ENCODE assay signal across 14 cellular contexts in genomic region chr5:98474211-98474610, GRCh38.
DNase-seq lines count a peak whose midpoint lies in the region; ATAC-seq, FAIRE-seq and TF ChIP-seq lines count a peak whose summit lies in the region.
"Had no signal": no experiment of that assay in that cellular context is flagged by ENCODE, and none has a peak within 500 bp of the region (broad histone marks: within the 10 kb centered on the region; RNA-seq: fewer than 3 reads in every experiment).

No MANE protein-coding gene starts in this region.

- no TSS peak for BruUV-seq in IMR-90 (replicated peaks; lab: Mats Ljungman, UMichigan)

- 0 out of 2 replicates have a peak overlapping the region, but pooled peaks have one; percentile 17 for H4K5ac ChIP-seq in IMR-90 (ENCODE audit: low read depth, low read length)

- no peak overlapping the region for H3K9ac ChIP-seq in IMR-90 (ENCODE audit: low read depth, low read length)
- H3K9ac ChIP-seq: BLaER1 treated with 17β-estradiol and CSF1 and Interleukin-3, amounts not matched to agents 10 nM and 100 nM had no signal

- dilution Hi-C loops in IMR-90 (cut with HindIII; ENCODE audit: low sequenced_read_pairs, unreplicated experiment) = no loop called here

- no peaks in the 10 kb centered on the region for H4K20me1 ChIP-seq in IMR-90 (ENCODE audit: insufficient read depth, low read length)
- H4K20me1 ChIP-seq: BLaER1 treated with 17β-estradiol and CSF1 and Interleukin-3, amounts not matched to agents 10 nM and 100 nM had no signal

- H3K36me3 ChIP-seq in IMR-90 (ENCODE audit: control insufficient read depth, insufficient read depth, low read length) (no peaks in the 10 kb centered on the region), pancreas (no peaks in the 10 kb centered on the region), urinary bladder (ENCODE audit: insufficient read depth) (no peaks in the 10 kb centered on the region), tibial artery (no peaks in the 10 kb centered on the region)
- H3K36me3 ChIP-seq: BLaER1 treated with 17β-estradiol and CSF1 and Interleukin-3, amounts not matched to agents 10 nM and 100 nM; HAP-1 had no signal

- H3K4me3 ChIP-seq in IMR-90 (ENCODE audit: insufficient read depth, low read depth, low read length) (no peak overlapping the region), pancreas (no peak overlapping the region), urinary bladder (ENCODE audit: low read depth, low read length) (no peak overlapping the region), tibial artery (no peak overlapping the region)
- H3K4me3 ChIP-seq: BLaER1 treated with 17β-estradiol and CSF1 and Interleukin-3, amounts not matched to agents 10 nM and 100 nM; HAP-1 had no signal

- H3K27ac ChIP-seq in IMR-90 (ENCODE audit: insufficient read depth, low read length) (no peak overlapping the region), pancreas (no peak overlapping the region), urinary bladder (ENCODE audit: low read depth) (peak overlapping the region; percentile 23), tibial artery (no peak overlapping the region)
- H3K27ac ChIP-seq: BLaER1 treated with 17β-estradiol and CSF1 and Interleukin-3, amounts not matched to agents 10 nM and 100 nM; HL-60 had no signal

- H2AFZ ChIP-seq in IMR-90 (replicated peaks; ENCODE audit: low read length, poor library complexity) = no peak overlapping the region

- H2BK15ac ChIP-seq in IMR-90 (ENCODE audit: low read depth, low read length) = no peak overlapping the region

- DNase-seq in IMR-90 (no peak), left colon (no peak), pancreas (no peak), NCI-H524 treated with DMSO at 0.1 percent for 48 hours (lab: John Stamatoyannopoulos, UW) (no peak), tibial artery (no peak)
- DNase-seq: Calu3; CD8-positive, alpha-beta T cell; DMS79 treated with DMSO at 0.1 percent for 48 hours; GF-D8 had no signal

- H2BK120ac ChIP-seq in IMR-90 (ENCODE audit: low read depth, low read length) = no peak overlapping the region

- intact Hi-C loops in IMR-90 (cut with micrococcal nuclease) = no loop called here
- intact Hi-C loops in left colon (cut with DNase I, micrococcal nuclease) = loop anchor here in 1 of 2 donors (10.0 kb wide), 1 partner anchor 291 kb away; no protein-coding TSS in a partner anchor
- intact Hi-C loops in pancreas (cut with DNase I) = no loop called here
- intact Hi-C loops in tibial artery (cut with DNase I; ENCODE audit: low total_unique reads) = no loop called here

- CTCF ChIA-PET in IMR-90 (lab: Yijun Ruan, JAX) = interaction anchor here (1.6 kb wide), 1 partner anchor 295 kb away, joined by 6 read pairs; no protein-coding TSS in a partner anchor

- H3K9me1 ChIP-seq in IMR-90 (ENCODE audit: insufficient read depth, low read length) = no peaks in the 10 kb centered on the region

- H3K56ac ChIP-seq in IMR-90 (ENCODE audit: extremely low read depth, insufficient read depth, low read length) = no peak overlapping the region

- no peak for TF ChIP-seq RAD21 in IMR-90 (IDR thresholded peaks at IDR 0.05; ENCODE audit: low read length)

- in situ Hi-C loops in IMR-90 (cut with MboI; ENCODE audit: low sequenced_read_pairs) = no loop called here

- no peaks in the 10 kb centered on the region for H3K79me1 ChIP-seq in IMR-90 (ENCODE audit: low read depth in 1 of 2, low read length in 2 of 2)

- H3K4me2 ChIP-seq in IMR-90 (ENCODE audit: low read depth, low read length) = no peak overlapping the region
- H3K4me2 ChIP-seq: BLaER1 treated with 17β-estradiol and CSF1 and Interleukin-3, amounts not matched to agents 10 nM and 100 nM had no signal

- no peaks in the 10 kb centered on the region for H3K9me3 ChIP-seq in IMR-90 (ENCODE audit: control insufficient read depth, insufficient read depth, low read length)
- H3K9me3 ChIP-seq in pancreas = no peaks in the 10 kb centered on the region
- H3K9me3 ChIP-seq in tibial artery = no peaks in the 10 kb centered on the region
- H3K9me3 ChIP-seq: HAP-1 had no signal

- no peak overlapping the region for H3K23ac ChIP-seq in IMR-90 (ENCODE audit: low read depth, low read length)

- H2AK9ac ChIP-seq in IMR-90 (replicated peaks; ENCODE audit: low read depth, low read length, poor library complexity) = no peak overlapping the region

- H3K4me1 ChIP-seq in IMR-90 (ENCODE audit: control insufficient read depth, insufficient read depth, low read length) (peaks cover 3% of the 10 kb centered on the region), pancreas (no peaks in the 10 kb centered on the region), urinary bladder (ENCODE audit: insufficient read depth) (no peaks in the 10 kb centered on the region), tibial artery (no peaks in the 10 kb centered on the region)
- H3K4me1 ChIP-seq: HAP-1 had no signal

- TF ChIP-seq POLR2A in IMR-90 (IDR thresholded peaks at IDR 0.05; ENCODE audit: low read depth, low read length) = no peak

- no peak overlapping the region for H2BK5ac ChIP-seq in IMR-90 (ENCODE audit: low read depth, low read length, poor library complexity, severe bottlenecking)

- no peak overlapping the region for H3K4ac ChIP-seq in IMR-90 (ENCODE audit: low read depth, low read length)

- 100% methylated on average over 1 of the region's 2 CpGs; no CpG with 5 or more reads in 1 of the 2 experiments for WGBS in IMR-90 (ENCODE audit: extremely low coverage in 2 of 2, insufficient read length in 1 of 2), 2 experiments
- WGBS in pancreas, 2 donors = 87 to 88% methylated on average over 2 of the region's 2 CpGs
- 84% methylated on average over 2 of the region's 2 CpGs for WGBS in urinary bladder

- H3K27me3 ChIP-seq in IMR-90 (ENCODE audit: control insufficient read depth, insufficient read depth, low read length) (no peaks in the 10 kb centered on the region), pancreas (no peaks in the 10 kb centered on the region), tibial artery (no peaks in the 10 kb centered on the region)
- H3K27me3 ChIP-seq: BLaER1 treated with 17β-estradiol and CSF1 and Interleukin-3, amounts not matched to agents 10 nM and 100 nM had no signal

- peak; percentile 13 for FAIRE-seq in pancreas (lab: Jason Lieb, UNC)

- no peak overlapping the region for H2AK5ac ChIP-seq in IMR-90 (ENCODE audit: low read depth, low read length)

- TF ChIP-seq CTCF in IMR-90 (conservative IDR thresholded peaks at IDR 0.05; ENCODE audit: low read depth, low read length) = no peak
- no peak for TF ChIP-seq CTCF in pancreas (IDR thresholded peaks at IDR 0.05)
- TF ChIP-seq CTCF in tibial artery (IDR thresholded peaks at IDR 0.05) = no peak

- no peak overlapping the region for H2BK20ac ChIP-seq in IMR-90 (ENCODE audit: low read depth, low read length)

- no peak for ATAC-seq in IMR-90 (ENCODE audit: low read depth)
- peak; percentile 99 for ATAC-seq in left colon
- no peak for ATAC-seq in pancreas
- ATAC-seq in GM19328 (IDR thresholded peaks at IDR 0.05; ENCODE audit: unreplicated experiment) = no peak
- ATAC-seq: CD8-positive, alpha-beta T cell had no signal

- no peak overlapping the region for H3K14ac ChIP-seq in IMR-90 (replicated peaks; ENCODE audit: low read depth, low read length)

- POLR2A ChIA-PET in IMR-90 (lab: Charles Lee; ENCODE audit: unreplicated experiment) = no interaction called here

- peak overlapping the region; percentile 28; the same call in 1 of the 2 replicates for H3K18ac ChIP-seq in IMR-90 (ENCODE audit: low read depth, low read length)

- no peak overlapping the region for H4K8ac ChIP-seq in IMR-90 (ENCODE audit: low read depth in 2 of 2, low read length in 2 of 2)

- no peak overlapping the region for H4K91ac ChIP-seq in IMR-90 (ENCODE audit: insufficient read depth, low read depth, low read length)

TF ChIP-seq in IMR-90, 13 proteins besides CTCF, POLR2A, EP300 and RAD21:
- TF ChIP-seq MAZ (IDR thresholded peaks at IDR 0.05; ENCODE audit: borderline replicate concordance, low read depth, low read length) = no peak
